Comparison of ENCODE assay signal across 1 cellular context in genomic region chr14:26104686-26105085, GRCh38.
TF ChIP-seq lines count a peak whose summit lies in the region.

No MANE protein-coding gene starts in this region.

TF ChIP-seq in GM23338, 12 proteins besides CTCF, POLR2A, EP300 and RAD21 (continued from another document):
- TF ChIP-seq, protein P1, sequence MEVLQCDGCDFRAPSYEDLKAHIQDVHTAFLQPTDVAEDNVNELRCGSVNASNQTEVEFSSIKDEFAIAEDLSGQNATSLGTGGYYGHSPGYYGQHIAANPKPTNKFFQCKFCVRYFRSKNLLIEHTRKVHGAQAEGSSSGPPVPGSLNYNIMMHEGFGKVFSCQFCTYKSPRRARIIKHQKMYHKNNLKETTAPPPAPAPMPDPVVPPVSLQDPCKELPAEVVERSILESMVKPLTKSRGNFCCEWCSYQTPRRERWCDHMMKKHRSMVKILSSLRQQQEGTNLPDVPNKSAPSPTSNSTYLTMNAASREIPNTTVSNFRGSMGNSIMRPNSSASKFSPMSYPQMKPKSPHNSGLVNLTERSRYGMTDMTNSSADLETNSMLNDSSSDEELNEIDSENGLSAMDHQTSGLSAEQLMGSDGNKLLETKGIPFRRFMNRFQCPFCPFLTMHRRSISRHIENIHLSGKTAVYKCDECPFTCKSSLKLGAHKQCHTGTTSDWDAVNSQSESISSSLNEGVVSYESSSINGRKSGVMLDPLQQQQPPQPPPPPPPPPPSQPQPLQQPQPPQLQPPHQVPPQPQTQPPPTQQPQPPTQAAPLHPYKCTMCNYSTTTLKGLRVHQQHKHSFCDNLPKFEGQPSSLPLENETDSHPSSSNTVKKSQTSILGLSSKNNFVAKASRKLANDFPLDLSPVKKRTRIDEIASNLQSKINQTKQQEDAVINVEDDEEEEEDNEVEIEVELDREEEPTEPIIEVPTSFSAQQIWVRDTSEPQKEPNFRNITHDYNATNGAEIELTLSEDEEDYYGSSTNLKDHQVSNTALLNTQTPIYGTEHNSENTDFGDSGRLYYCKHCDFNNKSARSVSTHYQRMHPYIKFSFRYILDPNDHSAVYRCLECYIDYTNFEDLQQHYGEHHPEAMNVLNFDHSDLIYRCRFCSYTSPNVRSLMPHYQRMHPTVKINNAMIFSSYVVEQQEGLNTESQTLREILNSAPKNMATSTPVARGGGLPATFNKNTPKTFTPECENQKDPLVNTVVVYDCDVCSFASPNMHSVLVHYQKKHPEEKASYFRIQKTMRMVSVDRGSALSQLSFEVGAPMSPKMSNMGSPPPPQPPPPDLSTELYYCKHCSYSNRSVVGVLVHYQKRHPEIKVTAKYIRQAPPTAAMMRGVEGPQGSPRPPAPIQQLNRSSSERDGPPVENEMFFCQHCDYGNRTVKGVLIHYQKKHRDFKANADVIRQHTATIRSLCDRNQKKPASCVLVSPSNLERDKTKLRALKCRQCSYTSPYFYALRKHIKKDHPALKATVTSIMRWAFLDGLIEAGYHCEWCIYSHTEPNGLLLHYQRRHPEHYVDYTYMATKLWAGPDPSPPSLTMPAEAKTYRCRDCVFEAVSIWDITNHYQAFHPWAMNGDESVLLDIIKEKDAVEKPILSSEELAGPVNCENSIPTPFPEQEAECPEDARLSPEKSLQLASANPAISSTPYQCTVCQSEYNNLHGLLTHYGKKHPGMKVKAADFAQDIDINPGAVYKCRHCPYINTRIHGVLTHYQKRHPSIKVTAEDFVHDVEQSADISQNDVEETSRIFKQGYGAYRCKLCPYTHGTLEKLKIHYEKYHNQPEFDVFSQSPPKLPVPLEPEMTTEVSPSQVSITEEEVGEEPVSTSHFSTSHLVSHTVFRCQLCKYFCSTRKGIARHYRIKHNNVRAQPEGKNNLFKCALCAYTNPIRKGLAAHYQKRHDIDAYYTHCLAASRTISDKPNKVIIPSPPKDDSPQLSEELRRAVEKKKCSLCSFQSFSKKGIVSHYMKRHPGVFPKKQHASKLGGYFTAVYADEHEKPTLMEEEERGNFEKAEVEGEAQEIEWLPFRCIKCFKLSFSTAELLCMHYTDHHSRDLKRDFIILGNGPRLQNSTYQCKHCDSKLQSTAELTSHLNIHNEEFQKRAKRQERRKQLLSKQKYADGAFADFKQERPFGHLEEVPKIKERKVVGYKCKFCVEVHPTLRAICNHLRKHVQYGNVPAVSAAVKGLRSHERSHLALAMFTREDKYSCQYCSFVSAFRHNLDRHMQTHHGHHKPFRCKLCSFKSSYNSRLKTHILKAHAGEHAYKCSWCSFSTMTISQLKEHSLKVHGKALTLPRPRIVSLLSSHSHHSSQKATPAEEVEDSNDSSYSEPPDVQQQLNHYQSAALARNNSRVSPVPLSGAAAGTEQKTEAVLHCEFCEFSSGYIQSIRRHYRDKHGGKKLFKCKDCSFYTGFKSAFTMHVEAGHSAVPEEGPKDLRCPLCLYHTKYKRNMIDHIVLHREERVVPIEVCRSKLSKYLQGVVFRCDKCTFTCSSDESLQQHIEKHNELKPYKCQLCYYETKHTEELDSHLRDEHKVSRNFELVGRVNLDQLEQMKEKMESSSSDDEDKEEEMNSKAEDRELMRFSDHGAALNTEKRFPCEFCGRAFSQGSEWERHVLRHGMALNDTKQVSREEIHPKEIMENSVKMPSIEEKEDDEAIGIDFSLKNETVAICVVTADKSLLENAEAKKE (CRISPR knock-in tag; IDR thresholded peaks at IDR 0.05), result no peak
- no peak for TF ChIP-seq CREB1 (CRISPR knock-in tag; IDR thresholded peaks at IDR 0.05; ENCODE audit: low read depth)
- TF ChIP-seq STAT1 (IDR thresholded peaks at IDR 0.05; ENCODE audit: unreplicated experiment), result no peak
- TF ChIP-seq EZH2phosphoT487 (IDR thresholded peaks at IDR 0.05; ENCODE audit: unreplicated experiment), result no peak
- no peak for TF ChIP-seq ZNF331 (CRISPR knock-in tag; IDR thresholded peaks at IDR 0.05; ENCODE audit: low read depth)
- no peak for TF ChIP-seq ZNF114 (CRISPR knock-in tag; IDR thresholded peaks at IDR 0.05)
